9 cellular contexts compared by ENCODE assay signal in the genomic region with DNA sequence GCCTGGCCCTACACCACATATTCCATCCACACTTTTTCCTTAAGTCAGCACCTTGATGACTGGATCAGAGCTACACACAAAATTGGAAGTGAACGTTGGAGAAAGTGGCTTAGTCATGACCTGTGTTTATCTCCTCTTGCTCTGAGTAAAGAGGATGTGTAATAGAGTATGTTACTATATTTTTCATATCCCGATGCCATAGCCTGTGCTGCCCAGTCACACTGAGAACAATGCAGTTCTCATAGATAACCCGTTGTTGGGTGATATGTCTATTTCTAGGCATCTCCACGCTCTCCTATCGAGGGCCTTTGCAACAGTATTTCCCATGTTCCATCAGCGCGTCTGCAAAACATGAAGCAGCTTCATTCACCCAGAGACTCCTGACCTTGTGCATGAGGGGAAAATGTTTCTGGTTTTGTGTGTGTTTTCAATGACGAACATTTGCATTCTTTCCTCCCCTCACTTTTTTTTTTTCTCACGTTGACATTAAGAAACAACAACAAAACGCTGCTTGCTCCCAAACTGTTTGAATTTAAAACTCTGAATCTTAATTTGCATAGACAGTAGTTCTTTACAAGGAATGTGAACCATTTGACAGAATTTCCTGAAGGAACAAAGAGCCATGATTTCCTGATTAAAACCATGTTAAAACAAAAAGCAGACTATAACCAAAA. TPM values are rescaled to one million over a fixed set of nuclear protein-coding genes. Genes with fewer than 3 reads are reported as not detected.
A peak's percentile ranks its signal among the peaks of the same experiment; 100 is the strongest.
DNase-seq lines count a peak whose midpoint lies in the region; ATAC-seq, FAIRE-seq and TF ChIP-seq lines count a peak whose summit lies in the region.
"Had no signal": no experiment of that assay in that cellular context is flagged by ENCODE, and none has a peak within 500 bp of the region (broad histone marks: within the 10 kb centered on the region; RNA-seq: fewer than 3 reads in every experiment).

No MANE protein-coding gene starts in this region.

- TF ChIP-seq POLR2A in Peyer's patch (IDR thresholded peaks at IDR 0.05): no peak
- TF ChIP-seq POLR2A in erythroblast (IDR thresholded peaks at IDR 0.05; ENCODE audit: low read length): no peak

- H3K9me3 Mint-ChIP-seq in osteocyte (ENCODE audit: unreplicated experiment): no peaks in the 10 kb centered on the region

- H3K4me3 Mint-ChIP-seq in osteocyte (ENCODE audit: unreplicated experiment): peak overlapping the region; percentile 15

- H3K36me3 ChIP-seq in Peyer's patch: no peaks in the 10 kb centered on the region

- H3K4me1 Mint-ChIP-seq in osteocyte (ENCODE audit: unreplicated experiment): peaks cover 87% of the 10 kb centered on the region

- peak overlapping the region in 3 of 4 donors; percentile 60 to 87 (median 80) for H3K27ac ChIP-seq in Peyer's patch

- peaks cover 0 to 42% (median 5%) of the 10 kb centered on the region in 4 donors for H3K4me1 ChIP-seq in Peyer's patch

- no peaks in the 10 kb centered on the region for H3K27me3 ChIP-seq in Peyer's patch

- no peak overlapping the region for H3K4me3 ChIP-seq in Peyer's patch

- no peaks in the 10 kb centered on the region for H3K36me3 Mint-ChIP-seq in osteocyte (ENCODE audit: unreplicated experiment)

- FAIRE-seq in GM19239 (lab: Jason Lieb, UNC): no peak

- H3K27me3 Mint-ChIP-seq in osteocyte (ENCODE audit: unreplicated experiment): no peaks in the 10 kb centered on the region

- H3K9me3 ChIP-seq in Peyer's patch: no peaks in the 10 kb centered on the region

- TF ChIP-seq CTCF in Peyer's patch (IDR thresholded peaks at IDR 0.05) (no peak), osteocyte (IDR thresholded peaks at IDR 0.05) (no peak)

- DNase-seq in Daoy (ENCODE audit: low read depth): peak; percentile 80
- no peak for DNase-seq in Peyer's patch
- peak; percentile 47 to 56 for DNase-seq in erythroblast (lab: John Stamatoyannopoulos, UW)
- DNase-seq in osteocyte (ENCODE audit: extremely low spot score, unreplicated experiment): no peak
- DNase-seq in GM19239 (ENCODE audit: insufficient read length, low spot score): no peak
- no peak for DNase-seq in putamen (ENCODE audit: low spot score)
- DNase-seq: NCI-H1694 treated with DMSO at 0.1 percent for 48 hours had no signal

- H3K27ac Mint-ChIP-seq in osteocyte (ENCODE audit: unreplicated experiment): peak overlapping the region; percentile 99

- ATAC-seq in HG03432 (IDR thresholded peaks at IDR 0.05; ENCODE audit: unreplicated experiment) (no peak), GM21381 (IDR thresholded peaks at IDR 0.05; ENCODE audit: unreplicated experiment) (no peak)

RNA-seq across cellular contexts. Expression of gene GRK5, which starts 43.4 kb away (rescaled TPM):
- total RNA-seq in Daoy (2014; rRNA removed; shearing (Covaris generic)): 6.1 and 9.8 TPM in 2 replicates
- total RNA-seq in Peyer's patch (10 to 100 TPM in 3 of 4 donors, 1 to 10 TPM in 1; 10.0 to 61.9 (median 18.1) TPM), osteocyte (43.2 and 45.9 TPM in 2 replicates)

Comparison
In these comparisons a context has a peak if more than half of its experiments do, and no peak if none do; other contexts are left out.
1. DNase-seq: peak in Daoy (single experiment) and erythroblast (2 of 2); none in Peyer's patch (0 of 3), osteocyte (single experiment), GM19239 (single experiment) and putamen (single experiment).